Comparison of ENCODE assay signal across 1 cellular context in the genomic region with DNA sequence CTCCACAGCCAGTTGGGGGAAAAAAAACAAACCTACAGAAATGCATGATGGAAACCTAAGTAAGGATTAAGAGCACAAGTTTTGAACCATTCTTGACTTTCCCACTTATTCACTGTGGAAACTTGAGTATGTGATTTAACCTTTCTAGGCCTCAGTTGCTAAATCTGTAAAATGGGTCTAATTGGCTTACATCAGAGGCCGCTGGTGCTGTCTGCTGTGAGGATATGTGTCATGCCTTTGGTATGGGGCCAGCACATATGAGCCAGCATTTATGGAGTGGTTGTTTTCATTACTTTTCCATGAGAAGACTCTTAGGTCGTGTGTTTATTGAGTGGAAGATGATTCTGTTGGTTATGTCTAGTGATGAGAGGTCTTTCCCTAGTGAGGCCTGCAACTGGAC.
TF ChIP-seq lines count a peak whose summit lies in the region.

No MANE protein-coding gene starts in this region.

TF ChIP-seq in WTC11, 78 proteins besides CTCF, POLR2A, EP300 and RAD21 (continued from another document):
- TF ChIP-seq, protein P1, sequence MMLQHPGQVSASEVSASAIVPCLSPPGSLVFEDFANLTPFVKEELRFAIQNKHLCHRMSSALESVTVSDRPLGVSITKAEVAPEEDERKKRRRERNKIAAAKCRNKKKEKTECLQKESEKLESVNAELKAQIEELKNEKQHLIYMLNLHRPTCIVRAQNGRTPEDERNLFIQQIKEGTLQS (CRISPR knock-in tag; conservative IDR thresholded peaks at IDR 0.05) = no peak
- TF ChIP-seq, protein P2, sequence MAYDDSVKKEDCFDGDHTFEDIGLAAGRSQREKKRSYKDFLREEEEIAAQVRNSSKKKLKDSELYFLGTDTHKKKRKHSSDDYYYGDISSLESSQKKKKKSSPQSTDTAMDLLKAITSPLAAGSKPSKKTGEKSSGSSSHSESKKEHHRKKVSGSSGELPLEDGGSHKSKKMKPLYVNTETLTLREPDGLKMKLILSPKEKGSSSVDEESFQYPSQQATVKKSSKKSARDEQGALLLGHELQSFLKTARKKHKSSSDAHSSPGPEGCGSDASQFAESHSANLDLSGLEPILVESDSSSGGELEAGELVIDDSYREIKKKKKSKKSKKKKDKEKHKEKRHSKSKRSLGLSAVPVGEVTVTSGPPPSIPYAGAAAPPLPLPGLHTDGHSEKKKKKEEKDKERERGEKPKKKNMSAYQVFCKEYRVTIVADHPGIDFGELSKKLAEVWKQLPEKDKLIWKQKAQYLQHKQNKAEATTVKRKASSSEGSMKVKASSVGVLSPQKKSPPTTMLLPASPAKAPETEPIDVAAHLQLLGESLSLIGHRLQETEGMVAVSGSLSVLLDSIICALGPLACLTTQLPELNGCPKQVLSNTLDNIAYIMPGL (CRISPR knock-in tag; IDR thresholded peaks at IDR 0.05) = no peak
- TF ChIP-seq, protein P3, sequence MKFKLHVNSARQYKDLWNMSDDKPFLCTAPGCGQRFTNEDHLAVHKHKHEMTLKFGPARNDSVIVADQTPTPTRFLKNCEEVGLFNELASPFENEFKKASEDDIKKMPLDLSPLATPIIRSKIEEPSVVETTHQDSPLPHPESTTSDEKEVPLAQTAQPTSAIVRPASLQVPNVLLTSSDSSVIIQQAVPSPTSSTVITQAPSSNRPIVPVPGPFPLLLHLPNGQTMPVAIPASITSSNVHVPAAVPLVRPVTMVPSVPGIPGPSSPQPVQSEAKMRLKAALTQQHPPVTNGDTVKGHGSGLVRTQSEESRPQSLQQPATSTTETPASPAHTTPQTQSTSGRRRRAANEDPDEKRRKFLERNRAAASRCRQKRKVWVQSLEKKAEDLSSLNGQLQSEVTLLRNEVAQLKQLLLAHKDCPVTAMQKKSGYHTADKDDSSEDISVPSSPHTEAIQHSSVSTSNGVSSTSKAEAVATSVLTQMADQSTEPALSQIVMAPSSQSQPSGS (CRISPR knock-in tag; IDR thresholded peaks at IDR 0.05; ENCODE audit: borderline replicate concordance, low read depth) = no peak
- TF ChIP-seq, protein P4, sequence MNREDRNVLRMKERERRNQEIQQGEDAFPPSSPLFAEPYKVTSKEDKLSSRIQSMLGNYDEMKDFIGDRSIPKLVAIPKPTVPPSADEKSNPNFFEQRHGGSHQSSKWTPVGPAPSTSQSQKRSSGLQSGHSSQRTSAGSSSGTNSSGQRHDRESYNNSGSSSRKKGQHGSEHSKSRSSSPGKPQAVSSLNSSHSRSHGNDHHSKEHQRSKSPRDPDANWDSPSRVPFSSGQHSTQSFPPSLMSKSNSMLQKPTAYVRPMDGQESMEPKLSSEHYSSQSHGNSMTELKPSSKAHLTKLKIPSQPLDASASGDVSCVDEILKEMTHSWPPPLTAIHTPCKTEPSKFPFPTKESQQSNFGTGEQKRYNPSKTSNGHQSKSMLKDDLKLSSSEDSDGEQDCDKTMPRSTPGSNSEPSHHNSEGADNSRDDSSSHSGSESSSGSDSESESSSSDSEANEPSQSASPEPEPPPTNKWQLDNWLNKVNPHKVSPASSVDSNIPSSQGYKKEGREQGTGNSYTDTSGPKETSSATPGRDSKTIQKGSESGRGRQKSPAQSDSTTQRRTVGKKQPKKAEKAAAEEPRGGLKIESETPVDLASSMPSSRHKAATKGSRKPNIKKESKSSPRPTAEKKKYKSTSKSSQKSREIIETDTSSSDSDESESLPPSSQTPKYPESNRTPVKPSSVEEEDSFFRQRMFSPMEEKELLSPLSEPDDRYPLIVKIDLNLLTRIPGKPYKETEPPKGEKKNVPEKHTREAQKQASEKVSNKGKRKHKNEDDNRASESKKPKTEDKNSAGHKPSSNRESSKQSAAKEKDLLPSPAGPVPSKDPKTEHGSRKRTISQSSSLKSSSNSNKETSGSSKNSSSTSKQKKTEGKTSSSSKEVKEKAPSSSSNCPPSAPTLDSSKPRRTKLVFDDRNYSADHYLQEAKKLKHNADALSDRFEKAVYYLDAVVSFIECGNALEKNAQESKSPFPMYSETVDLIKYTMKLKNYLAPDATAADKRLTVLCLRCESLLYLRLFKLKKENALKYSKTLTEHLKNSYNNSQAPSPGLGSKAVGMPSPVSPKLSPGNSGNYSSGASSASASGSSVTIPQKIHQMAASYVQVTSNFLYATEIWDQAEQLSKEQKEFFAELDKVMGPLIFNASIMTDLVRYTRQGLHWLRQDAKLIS (CRISPR knock-in tag; IDR thresholded peaks at IDR 0.05; ENCODE audit: borderline replicate concordance) = no peak
- TF ChIP-seq OVOL2 (CRISPR knock-in tag; IDR thresholded peaks at IDR 0.05; ENCODE audit: borderline replicate concordance) = no peak
TF ChIP-seq in WTC11: peak in this region for 0.
